In genomic region chr5:80064124-80064523, GRCh38 we compare ENCODE assay signal across 27 cellular contexts.
"Had no signal": no experiment of that assay in that cellular context is flagged by ENCODE, and none has a peak within 500 bp of the region (broad histone marks: within the 10 kb centered on the region; RNA-seq: fewer than 3 reads in every experiment).

No MANE protein-coding gene starts in this region.

- DNase-seq: activated CD4-positive, alpha-beta T cell treated with anti-CD3 and anti-CD28 coated beads for 4 hours; activated CD4-positive, alpha-beta T cell treated with anti-CD3 and anti-CD28 coated beads, Interleukin-2, amount 50 U/mL, for 4 hours; activated CD8-positive, alpha-beta memory T cell treated with anti-CD3 and anti-CD28 coated beads for 24 hours; activated effector memory CD4-positive, alpha-beta T cell treated with anti-CD3 and anti-CD28 coated beads, Interleukin-2, amount 50 U/mL, for 16 hours; activated naive CD4-positive, alpha-beta T cell treated with anti-CD3 and anti-CD28 coated beads, Interleukin-2, amount 10 ng/mL, durations not matched to agents 7 days and 5 days; activated naive CD8-positive, alpha-beta T cell treated with anti-CD3 and anti-CD28 coated beads, Interleukin-2, amount 10 ng/mL, durations not matched to agents 7 days and 5 days; amygdala; dermis blood vessel endothelial cell; effector CD4-positive, alpha-beta T cell; head of caudate nucleus; hippocampal formation; left cardiac atrium; midbrain; naive thymus-derived CD4-positive, alpha-beta T cell; stimulated activated CD4-positive, alpha-beta T cell treated with anti-CD3 and anti-CD28 coated beads, Interleukin-15, amount 100 ng/mL, for 24 hours; stimulated activated CD4-positive, alpha-beta T cell treated with anti-CD3 and anti-CD28 coated beads, Interleukin-2, amount 100 ng/mL, for 24 hours; stimulated activated naive B cell treated with anti-CD40 and anti-IgM and Interleukin-4, amounts not matched to agents 10 μg/mL and 1 μg/mL and 100 μg/mL, for 72 hours; stomach; T-helper 9 cell had no signal

- H3K27ac ChIP-seq: esophagus muscularis mucosa, right atrium auricular region, stomach, suprapubic skin, tibial nerve, VCaP had no signal

- ATAC-seq: left cardiac atrium; naive thymus-derived CD4-positive, alpha-beta T cell; stimulated activated naive B cell treated with anti-CD40 and anti-IgM and Interleukin-4, amounts not matched to agents 10 μg/mL and 1 μg/mL and 100 μg/mL, for 72 hours had no signal

- FAIRE-seq: bronchial epithelial cell, keratinocyte, TTC549 had no signal

- H3K9me3 ChIP-seq: esophagus muscularis mucosa, right atrium auricular region, stomach, suprapubic skin, tibial nerve had no signal

- H3K27me3 ChIP-seq: esophagus muscularis mucosa, right atrium auricular region, stomach, suprapubic skin, tibial nerve had no signal

- H3K4me1 ChIP-seq: right atrium auricular region, stomach, suprapubic skin had no signal

- H3K36me3 ChIP-seq: right atrium auricular region, stomach, suprapubic skin had no signal

- H3K4me3 ChIP-seq: esophagus muscularis mucosa, right atrium auricular region, stomach, suprapubic skin, tibial nerve had no signal
